Comparison of ENCODE assay signal across 15 cellular contexts in genomic region chr13:70249332-70250064, GRCh38.
DNase-seq lines count a peak whose midpoint lies in the region; ATAC-seq, FAIRE-seq and TF ChIP-seq lines count a peak whose summit lies in the region.
"Had no signal": no experiment of that assay in that cellular context is flagged by ENCODE, and none has a peak within 500 bp of the region (broad histone marks: within the 10 kb centered on the region; RNA-seq: fewer than 3 reads in every experiment).

No MANE protein-coding gene starts in this region.

- H3K27me3 Mint-ChIP-seq in endothelial cell (ENCODE audit: unreplicated experiment) = no peaks in the 10 kb centered on the region

- H3K27ac Mint-ChIP-seq in endothelial cell (ENCODE audit: unreplicated experiment) = peak overlapping the region; percentile 68
- H3K27ac Mint-ChIP-seq: activated naive CD4-positive, alpha-beta T cell treated with anti-CD3 and anti-CD28 coated beads for 36 hours had no signal

- FAIRE-seq in H54 (lab: Jason Lieb, UNC) = peak; percentile 85
- FAIRE-seq: D721Med, GM18507 had no signal

- peak; percentile 6 for DNase-seq in H54 (ENCODE audit: insufficient read length, low spot score)
- DNase-seq in NCI-H748 treated with DMSO at 0.1 percent for 48 hours (lab: John Stamatoyannopoulos, UW) = peak; percentile 23
- peak; percentile 6 for DNase-seq in endothelial cell (ENCODE audit: low spot score)
- peak; percentile 78 for DNase-seq in non-pigmented ciliary epithelial cell (ENCODE audit: low read depth)
- DNase-seq: activated CD4-positive, CD25-positive, alpha-beta regulatory T cell; activated naive CD4-positive, alpha-beta T cell treated with anti-CD3 and anti-CD28 coated beads for 36 hours; effector CD4-positive, alpha-beta T cell; Peyer's patch; posterior cingulate gyrus had no signal

- peaks cover 23% of the 10 kb centered on the region for H3K9me3 Mint-ChIP-seq in endothelial cell (ENCODE audit: unreplicated experiment)

- H3K4me3 Mint-ChIP-seq in endothelial cell (ENCODE audit: unreplicated experiment) = no peak overlapping the region
- H3K4me3 Mint-ChIP-seq: activated naive CD4-positive, alpha-beta T cell treated with anti-CD3 and anti-CD28 coated beads for 36 hours had no signal

- peaks cover 17% of the 10 kb centered on the region for H3K36me3 Mint-ChIP-seq in endothelial cell (ENCODE audit: low read depth, unreplicated experiment)

- peaks cover 17% of the 10 kb centered on the region for H3K4me1 Mint-ChIP-seq in endothelial cell (ENCODE audit: unreplicated experiment)

- ATAC-seq in HG03565 (IDR thresholded peaks at IDR 0.05; ENCODE audit: unreplicated experiment) = no peak
- ATAC-seq in GM18519 (IDR thresholded peaks at IDR 0.05; ENCODE audit: low FRiP score, unreplicated experiment) = no peak
- no peak for ATAC-seq in HG03045 (IDR thresholded peaks at IDR 0.05; ENCODE audit: unreplicated experiment)
- ATAC-seq in HG03354 (IDR thresholded peaks at IDR 0.05; ENCODE audit: poor library complexity, severe bottlenecking, unreplicated experiment) = no peak

- no peak for TF ChIP-seq POLR2A in H54 (IDR thresholded peaks at IDR 0.05; ENCODE audit: low read depth, low read length)

- no peak for TF ChIP-seq CTCF in endothelial cell (IDR thresholded peaks at IDR 0.05; ENCODE audit: unreplicated experiment)

Comparison
In these comparisons a context has a peak if more than half of its experiments do, and no peak if none do; other contexts are left out.
1. DNase-seq: peak in every context shown above with its lines; median percentile 78 in non-pigmented ciliary epithelial cell; 23 in NCI-H748 treated with DMSO at 0.1 percent for 48 hours; 6 in H54; 6 in endothelial cell.